In the genomic region with DNA sequence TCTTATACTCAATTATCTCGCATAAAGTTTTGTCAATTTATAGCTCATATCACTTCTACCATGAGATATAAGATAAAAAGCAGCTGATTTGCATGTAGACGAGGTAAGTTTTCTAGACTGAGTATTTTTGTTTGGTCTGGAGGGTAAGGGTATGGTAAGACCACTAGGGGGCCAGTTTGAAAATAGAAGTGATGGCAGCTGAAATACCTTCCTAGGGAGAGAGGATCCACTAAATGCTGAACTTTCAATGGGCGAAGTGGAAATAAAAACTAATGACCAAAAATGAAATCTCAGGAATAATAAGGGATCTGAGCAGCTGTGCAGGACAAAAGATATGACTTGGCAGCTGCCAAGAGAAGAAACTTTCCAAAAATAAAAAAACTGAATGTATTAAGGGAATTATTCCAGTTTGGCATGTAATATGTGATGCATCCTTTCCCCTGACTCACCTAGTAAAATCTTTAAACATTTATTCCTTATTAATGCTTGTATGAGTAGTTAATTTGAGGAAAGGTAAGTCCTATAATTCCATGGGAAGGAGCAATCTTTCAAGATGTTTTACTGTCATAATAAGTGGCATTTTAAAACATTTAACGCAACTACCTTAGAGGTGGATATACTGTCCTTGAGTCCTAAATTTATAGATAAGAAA, we compare ENCODE assay signal across 9 cellular contexts.
DNase-seq lines count a peak whose midpoint lies in the region; ATAC-seq and TF ChIP-seq lines count a peak whose summit lies in the region.
"Had no signal": no experiment of that assay in that cellular context is flagged by ENCODE, and none has a peak within 500 bp of the region (broad histone marks: within the 10 kb centered on the region; RNA-seq: fewer than 3 reads in every experiment).

No MANE protein-coding gene starts in this region.

- no peak overlapping the region for H2BK15ac ChIP-seq in mesendoderm (replicated peaks; ENCODE audit: low read depth)

- CTCF ChIA-PET in A673 (lab: Charles Lee) (interaction anchor here (0.6 kb wide), 1 partner anchor 118 kb away, joined by 3 read pairs; no protein-coding TSS in a partner anchor), WTC11 (lab: Charles Lee) (interaction anchor here (1.1 to 1.4 kb wide), 5 partner anchors 8 to 44 kb away, joined by 3 to 7 read pairs (median 3); no protein-coding TSS in a partner anchor)

- H2AK5ac ChIP-seq in mesendoderm (ENCODE audit: low read length): no peak overlapping the region

- ATAC-seq in GM18508 (IDR thresholded peaks at IDR 0.05; ENCODE audit: insufficient read depth, unreplicated experiment): peak; percentile 55
- ATAC-seq in HG03354 (IDR thresholded peaks at IDR 0.05; ENCODE audit: poor library complexity, severe bottlenecking, unreplicated experiment): peak; percentile 90
- ATAC-seq in WTC11: peak; percentile 87
- no peak for ATAC-seq in HG03097 (IDR thresholded peaks at IDR 0.05; ENCODE audit: low FRiP score, unreplicated experiment)
- no peak for ATAC-seq in HG03469 (IDR thresholded peaks at IDR 0.05; ENCODE audit: unreplicated experiment)

- H3K9me3 Mint-ChIP-seq in WTC11: no peaks in the 10 kb centered on the region

- H2BK5ac ChIP-seq in mesendoderm (ENCODE audit: low read length): no peak overlapping the region

- H3K56ac ChIP-seq in mesendoderm (ENCODE audit: low read length): no peak overlapping the region

- H3K9ac ChIP-seq in mesendoderm (ENCODE audit: low read length): no peak overlapping the region

- no peak overlapping the region for H3K27ac ChIP-seq in A673 (ENCODE audit: low read depth, low read length, poor library complexity, severe bottlenecking)
- no peak overlapping the region for H3K27ac ChIP-seq in mesendoderm (ENCODE audit: low read depth, low read length)
- H3K27ac ChIP-seq: epithelial cell of prostate had no signal

- TF ChIP-seq CTCF in A673 (conservative IDR thresholded peaks at IDR 0.05; ENCODE audit: low read depth, low read length) (peak; percentile 71), WTC11 (IDR thresholded peaks at IDR 0.05) (peak; percentile 57)

- no peaks in the 10 kb centered on the region for H3K4me1 ChIP-seq in A673 (ENCODE audit: insufficient read depth, low read length, poor library complexity, severe bottlenecking)
- H3K4me1 ChIP-seq in mesendoderm (ENCODE audit: control insufficient read depth, low read depth, low read length): no peaks in the 10 kb centered on the region

- H4K5ac ChIP-seq in mesendoderm (ENCODE audit: low read length): no peak overlapping the region

- no peaks in the 10 kb centered on the region for H3K79me2 ChIP-seq in mesendoderm (ENCODE audit: control insufficient read depth, insufficient read depth, low read length)

- no peak overlapping the region for H3K4me3 ChIP-seq in A673 (ENCODE audit: low read depth, low read length, poor library complexity, severe bottlenecking)
- H3K4me3 ChIP-seq in mesendoderm (ENCODE audit: low read length): no peak overlapping the region

- H3K79me1 ChIP-seq in mesendoderm (ENCODE audit: low read length): no peaks in the 10 kb centered on the region

- no peak overlapping the region for H3K4me3 Mint-ChIP-seq in WTC11

- no peaks in the 10 kb centered on the region for H3K36me3 ChIP-seq in A673 (ENCODE audit: insufficient read depth, low read length, poor library complexity, severe bottlenecking)
- H3K36me3 ChIP-seq in mesendoderm (ENCODE audit: control insufficient read depth, insufficient read depth, low read length): no peaks in the 10 kb centered on the region

- intact Hi-C loops in A673 (cut with micrococcal nuclease; ENCODE audit: unreplicated experiment): loop anchor here (5.0 kb wide), 3 partner anchors 393 to 723 kb away; no protein-coding TSS in a partner anchor

- POLR2A ChIA-PET in A673 (lab: Charles Lee; ENCODE audit: low non-redundant PET): no interaction called here
- POLR2A ChIA-PET in WTC11 (lab: Charles Lee): no interaction called here

- no peak overlapping the region for H4K8ac ChIP-seq in mesendoderm (ENCODE audit: low read depth, low read length)

- H2BK120ac ChIP-seq in mesendoderm (ENCODE audit: low read depth, low read length): no peak overlapping the region

- H3K4ac ChIP-seq in mesendoderm (ENCODE audit: low read depth, low read length): no peak overlapping the region

- peak; percentile 57 for DNase-seq in A673 (ENCODE audit: low spot score)
- no peak for DNase-seq in WTC11 (ENCODE audit: low spot score)
- peak; percentile 54 for DNase-seq in mesendoderm
- no peak for DNase-seq in NCI-H1436 treated with DMSO at 0.1 percent for 48 hours (lab: John Stamatoyannopoulos, UW)

- H3K36me3 Mint-ChIP-seq in WTC11: no peaks in the 10 kb centered on the region

- H3K4me1 Mint-ChIP-seq in WTC11: no peaks in the 10 kb centered on the region

- H3K18ac ChIP-seq in mesendoderm (ENCODE audit: low read length): no peak overlapping the region

- no peak overlapping the region for H3K27ac Mint-ChIP-seq in WTC11

- no peaks in the 10 kb centered on the region for H3K27me3 Mint-ChIP-seq in WTC11 (ENCODE audit: low read depth)

- H3K9me3 ChIP-seq in A673 (ENCODE audit: low read depth, low read length, poor library complexity, severe bottlenecking): no peaks in the 10 kb centered on the region

- H3K4me2 ChIP-seq in mesendoderm (ENCODE audit: low read length): no peak overlapping the region

- no peak overlapping the region for H3K23ac ChIP-seq in mesendoderm (ENCODE audit: low read length)

- H3K27me3 ChIP-seq in A673 (replicated peaks; ENCODE audit: insufficient read depth, low read depth, low read length, poor library complexity) (no peaks in the 10 kb centered on the region), mesendoderm (ENCODE audit: insufficient read depth, low read length, poor library complexity) (no peaks in the 10 kb centered on the region)

- WGBS in mesendoderm (ENCODE audit: extremely low coverage, insufficient coverage, low lambda C conversion rate): no CpG with 5 or more reads among the region's 4 CpGs

- no TSS peak for BruUV-seq in A673 (replicated peaks; lab: Mats Ljungman, UMichigan)

TF ChIP-seq in WTC11, 78 proteins besides CTCF, POLR2A, EP300 and RAD21 (continues in another document):
- TF ChIP-seq, protein P1, sequence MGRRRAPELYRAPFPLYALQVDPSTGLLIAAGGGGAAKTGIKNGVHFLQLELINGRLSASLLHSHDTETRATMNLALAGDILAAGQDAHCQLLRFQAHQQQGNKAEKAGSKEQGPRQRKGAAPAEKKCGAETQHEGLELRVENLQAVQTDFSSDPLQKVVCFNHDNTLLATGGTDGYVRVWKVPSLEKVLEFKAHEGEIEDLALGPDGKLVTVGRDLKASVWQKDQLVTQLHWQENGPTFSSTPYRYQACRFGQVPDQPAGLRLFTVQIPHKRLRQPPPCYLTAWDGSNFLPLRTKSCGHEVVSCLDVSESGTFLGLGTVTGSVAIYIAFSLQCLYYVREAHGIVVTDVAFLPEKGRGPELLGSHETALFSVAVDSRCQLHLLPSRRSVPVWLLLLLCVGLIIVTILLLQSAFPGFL (CRISPR knock-in tag; IDR thresholded peaks at IDR 0.05; ENCODE audit: borderline replicate concordance): no peak
- TF ChIP-seq, protein P2, sequence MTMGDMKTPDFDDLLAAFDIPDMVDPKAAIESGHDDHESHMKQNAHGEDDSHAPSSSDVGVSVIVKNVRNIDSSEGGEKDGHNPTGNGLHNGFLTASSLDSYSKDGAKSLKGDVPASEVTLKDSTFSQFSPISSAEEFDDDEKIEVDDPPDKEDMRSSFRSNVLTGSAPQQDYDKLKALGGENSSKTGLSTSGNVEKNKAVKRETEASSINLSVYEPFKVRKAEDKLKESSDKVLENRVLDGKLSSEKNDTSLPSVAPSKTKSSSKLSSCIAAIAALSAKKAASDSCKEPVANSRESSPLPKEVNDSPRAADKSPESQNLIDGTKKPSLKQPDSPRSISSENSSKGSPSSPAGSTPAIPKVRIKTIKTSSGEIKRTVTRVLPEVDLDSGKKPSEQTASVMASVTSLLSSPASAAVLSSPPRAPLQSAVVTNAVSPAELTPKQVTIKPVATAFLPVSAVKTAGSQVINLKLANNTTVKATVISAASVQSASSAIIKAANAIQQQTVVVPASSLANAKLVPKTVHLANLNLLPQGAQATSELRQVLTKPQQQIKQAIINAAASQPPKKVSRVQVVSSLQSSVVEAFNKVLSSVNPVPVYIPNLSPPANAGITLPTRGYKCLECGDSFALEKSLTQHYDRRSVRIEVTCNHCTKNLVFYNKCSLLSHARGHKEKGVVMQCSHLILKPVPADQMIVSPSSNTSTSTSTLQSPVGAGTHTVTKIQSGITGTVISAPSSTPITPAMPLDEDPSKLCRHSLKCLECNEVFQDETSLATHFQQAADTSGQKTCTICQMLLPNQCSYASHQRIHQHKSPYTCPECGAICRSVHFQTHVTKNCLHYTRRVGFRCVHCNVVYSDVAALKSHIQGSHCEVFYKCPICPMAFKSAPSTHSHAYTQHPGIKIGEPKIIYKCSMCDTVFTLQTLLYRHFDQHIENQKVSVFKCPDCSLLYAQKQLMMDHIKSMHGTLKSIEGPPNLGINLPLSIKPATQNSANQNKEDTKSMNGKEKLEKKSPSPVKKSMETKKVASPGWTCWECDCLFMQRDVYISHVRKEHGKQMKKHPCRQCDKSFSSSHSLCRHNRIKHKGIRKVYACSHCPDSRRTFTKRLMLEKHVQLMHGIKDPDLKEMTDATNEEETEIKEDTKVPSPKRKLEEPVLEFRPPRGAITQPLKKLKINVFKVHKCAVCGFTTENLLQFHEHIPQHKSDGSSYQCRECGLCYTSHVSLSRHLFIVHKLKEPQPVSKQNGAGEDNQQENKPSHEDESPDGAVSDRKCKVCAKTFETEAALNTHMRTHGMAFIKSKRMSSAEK (CRISPR knock-in tag; IDR thresholded peaks at IDR 0.05; ENCODE audit: borderline replicate concordance): no peak
- TF ChIP-seq ZNF219 (CRISPR knock-in tag; IDR thresholded peaks at IDR 0.05; ENCODE audit: borderline replicate concordance): no peak
- no peak for TF ChIP-seq EMX1 (CRISPR knock-in tag; IDR thresholded peaks at IDR 0.05)
- no peak for TF ChIP-seq NR2C2 (CRISPR knock-in tag; IDR thresholded peaks at IDR 0.05)
- TF ChIP-seq FOXP1 (CRISPR knock-in tag; IDR thresholded peaks at IDR 0.05; ENCODE audit: borderline replicate concordance): no peak
- TF ChIP-seq, protein P3, sequence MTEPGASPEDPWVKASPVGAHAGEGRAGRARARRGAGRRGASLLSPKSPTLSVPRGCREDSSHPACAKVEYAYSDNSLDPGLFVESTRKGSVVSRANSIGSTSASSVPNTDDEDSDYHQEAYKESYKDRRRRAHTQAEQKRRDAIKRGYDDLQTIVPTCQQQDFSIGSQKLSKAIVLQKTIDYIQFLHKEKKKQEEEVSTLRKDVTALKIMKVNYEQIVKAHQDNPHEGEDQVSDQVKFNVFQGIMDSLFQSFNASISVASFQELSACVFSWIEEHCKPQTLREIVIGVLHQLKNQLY (CRISPR knock-in tag; IDR thresholded peaks at IDR 0.05): no peak
- TF ChIP-seq ZNF138 (CRISPR knock-in tag; conservative IDR thresholded peaks at IDR 0.05): no peak
- no peak for TF ChIP-seq ZBTB21 (CRISPR knock-in tag; IDR thresholded peaks at IDR 0.05; ENCODE audit: borderline replicate concordance)

Comparison
In these comparisons a context has a peak if more than half of its experiments do, and no peak if none do; other contexts are left out.
1. DNase-seq: peak in A673 (single experiment) and mesendoderm (single experiment); none in WTC11 (single experiment) and NCI-H1436 treated with DMSO at 0.1 percent for 48 hours (single experiment).
2. ATAC-seq: peak in GM18508 (single experiment), HG03354 (single experiment) and WTC11 (single experiment); none in HG03097 (single experiment) and HG03469 (single experiment).